8 cellular contexts compared by ENCODE assay signal in genomic region chr7:30026229-30027064, GRCh38. TPM values are rescaled to one million over a fixed set of nuclear protein-coding genes. Genes with fewer than 3 reads are reported as not detected.
A peak's percentile ranks its signal among the peaks of the same experiment; 100 is the strongest.
DNase-seq lines count a peak whose midpoint lies in the region; ATAC-seq and TF ChIP-seq lines count a peak whose summit lies in the region.

Gene FKBP14, minus strand, starts transcription at chr7:30026702. Its CDS starts 194 bp downstream, at chr7:30026508.

- H3K36me3 Mint-ChIP-seq in activated naive CD8-positive, alpha-beta T cell treated with anti-CD3 and anti-CD28 coated beads for 36 hours, result peaks cover 6% of the 10 kb centered on the region
- no peaks in the 10 kb centered on the region for H3K36me3 Mint-ChIP-seq in glutamatergic neuron (ENCODE audit: unreplicated experiment)

- H3K4me3 ChIP-seq in testis, result peak within 1 kb of the TSS; percentile 92 to 97

- H3K9me3 ChIP-seq in testis, result no peaks in the 10 kb centered on the region

- peak within 1 kb of the TSS in 1 of 2 donors; percentile 68 for H3K27ac ChIP-seq in testis

- WGBS in testis, 2 donors, result 0 to 1% methylated on average over 21 to 35 of the region's 35 CpGs

- no peaks in the 10 kb centered on the region for H3K36me3 ChIP-seq in testis (ENCODE audit: low read depth, missing control alignments)

- no peak for TF ChIP-seq POLR2A in testis (IDR thresholded peaks at IDR 0.05)

- H3K27me3 ChIP-seq in testis, result no peaks in the 10 kb centered on the region

- intact Hi-C loops in testis (cut with DNase I; ENCODE audit: low total_unique reads), result no loop called here

- peaks cover 29% of the 10 kb centered on the region for H3K4me1 Mint-ChIP-seq in activated naive CD8-positive, alpha-beta T cell treated with anti-CD3 and anti-CD28 coated beads for 36 hours
- H3K4me1 Mint-ChIP-seq in glutamatergic neuron (ENCODE audit: low read depth, unreplicated experiment), result peaks cover 10% of the 10 kb centered on the region

- TF ChIP-seq CTCF in GM10248 (IDR thresholded peaks at IDR 0.05; ENCODE audit: control extremely low read depth, extremely low read depth, low read depth, missing control alignments), result no peak
- no peak for TF ChIP-seq CTCF in glutamatergic neuron (IDR thresholded peaks at IDR 0.05; ENCODE audit: partially characterized antibody, unreplicated experiment)
- no peak for TF ChIP-seq CTCF in omental fat pad (IDR thresholded peaks at IDR 0.05)
- TF ChIP-seq CTCF in testis (IDR thresholded peaks at IDR 0.05), result peak in 1 of 3 experiments; percentile 33

- CTCF ChIA-PET in GM10248 (lab: Yijun Ruan, JAX), result interaction anchor here (1.0 to 1.6 kb wide), 2 partner anchors 35 to 38 kb away, joined by 3 to 4 read pairs; no protein-coding TSS in a partner anchor

- POLR2A ChIA-PET in GM10248 (lab: Yijun Ruan, JAX), result interaction anchor here (0.6 kb wide), 1 partner anchor 11 kb away, joined by 8 read pairs; no protein-coding TSS in a partner anchor

- H3K4me1 ChIP-seq in testis, result peaks cover 22% of the 10 kb centered on the region

- DNase-seq in GM10248 (ENCODE audit: extremely low spot score) (peak; percentile 90), NCI-H1048 (lab: John Stamatoyannopoulos, UW) (peak; percentile 96), SKM-1 (lab: John Stamatoyannopoulos, UW; ENCODE audit: unreplicated experiment) (peak; percentile 94), glutamatergic neuron (peak; percentile 92), omental fat pad (ENCODE audit: low spot score) (peak; percentile 80), testis (peak; percentile 99)
- peak; percentile 90 for DNase-seq in activated naive CD8-positive, alpha-beta T cell treated with anti-CD3 and anti-CD28 coated beads for 36 hours

- ATAC-seq in HG02588 (IDR thresholded peaks at IDR 0.05; ENCODE audit: unreplicated experiment), result peak; percentile 77
- peak; percentile 97 for ATAC-seq in omental fat pad (ENCODE audit: low FRiP score)

- H3K4me3 Mint-ChIP-seq in activated naive CD8-positive, alpha-beta T cell treated with anti-CD3 and anti-CD28 coated beads for 36 hours, result no peak within 1 kb of the TSS
- H3K4me3 Mint-ChIP-seq in glutamatergic neuron (ENCODE audit: unreplicated experiment), result peak within 1 kb of the TSS; percentile 98

- peak within 1 kb of the TSS; percentile 89 for H3K27ac Mint-ChIP-seq in activated naive CD8-positive, alpha-beta T cell treated with anti-CD3 and anti-CD28 coated beads for 36 hours
- peak within 1 kb of the TSS; percentile 29 for H3K27ac Mint-ChIP-seq in glutamatergic neuron (ENCODE audit: unreplicated experiment)

- no peaks in the 10 kb centered on the region for H3K9me3 Mint-ChIP-seq in activated naive CD8-positive, alpha-beta T cell treated with anti-CD3 and anti-CD28 coated beads for 36 hours
- H3K9me3 Mint-ChIP-seq in glutamatergic neuron (ENCODE audit: unreplicated experiment), result peaks cover 9% of the 10 kb centered on the region

- no peaks in the 10 kb centered on the region for H3K27me3 Mint-ChIP-seq in activated naive CD8-positive, alpha-beta T cell treated with anti-CD3 and anti-CD28 coated beads for 36 hours
- peaks cover 4% of the 10 kb centered on the region for H3K27me3 Mint-ChIP-seq in glutamatergic neuron (ENCODE audit: unreplicated experiment)

RNA-seq across cellular contexts. Expression of gene FKBP14, which starts in this region (rescaled TPM):
- total RNA-seq in activated naive CD8-positive, alpha-beta T cell treated with anti-CD3 and anti-CD28 coated beads for 36 hours, result 1 to 10 TPM; 6.9 to 7.0 TPM
- total RNA-seq in glutamatergic neuron (ENCODE audit: unreplicated experiment), result 6.8 TPM
- 10 to 100 TPM in 2 of 4 donors, 1 to 10 TPM in 2; 5.8 to 10.9 (median 9.1) TPM for total RNA-seq in omental fat pad
- total RNA-seq in testis, result 1 to 10 TPM; 7.3 to 8.8 TPM
- 7.8 TPM for polyA plus RNA-seq in testis (ENCODE audit: insufficient read depth, low read depth, low replicate concordance)
